In the genomic region with DNA sequence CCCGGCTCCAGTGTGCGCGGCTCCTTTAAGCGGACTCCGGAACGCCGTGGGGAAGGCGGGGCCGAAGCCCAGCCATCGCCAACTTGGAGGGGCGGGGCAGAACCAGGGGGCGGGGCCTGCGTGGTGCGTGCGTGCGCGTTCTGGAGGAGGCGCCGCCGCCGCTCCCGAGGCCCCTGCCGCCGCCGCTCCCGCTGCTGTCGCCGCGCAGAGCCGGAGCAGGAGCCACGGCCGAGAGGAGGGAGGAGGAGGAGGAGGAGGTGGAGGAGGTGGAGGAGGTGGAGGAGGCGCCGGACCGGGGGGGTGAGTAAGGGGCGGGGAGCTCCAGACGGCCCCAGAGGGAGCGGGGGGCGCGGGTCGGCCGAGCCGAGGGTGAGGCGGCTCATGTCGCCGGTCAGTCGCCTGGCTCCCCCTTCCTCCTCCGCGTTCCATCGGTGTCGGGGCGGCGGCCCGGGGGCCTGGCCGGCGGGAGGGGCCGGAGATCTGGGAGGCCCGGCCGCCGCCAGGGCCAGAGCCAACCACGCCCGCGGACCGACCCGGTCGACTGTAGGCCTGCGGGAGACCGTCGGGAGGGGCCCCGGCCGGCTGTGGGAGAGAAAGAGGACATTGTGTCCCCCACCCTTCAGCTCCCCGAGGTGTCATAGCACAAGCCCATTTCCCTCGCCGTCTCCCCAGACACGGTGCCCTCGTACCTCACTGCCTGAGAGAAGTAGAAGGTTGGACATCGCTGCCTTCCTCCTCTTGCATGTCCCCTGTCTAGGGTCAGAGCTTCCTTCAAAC, we compare ENCODE assay signal across 8 cellular contexts. TPM values are rescaled to one million over a fixed set of nuclear protein-coding genes. Genes with fewer than 3 reads are reported as not detected.
DNase-seq lines count a peak whose midpoint lies in the region; ATAC-seq, FAIRE-seq and TF ChIP-seq lines count a peak whose summit lies in the region.

Gene RAP1A (plus strand): TSS at position 155 of the 777 bp plus-strand sequence. CDS start 71,572 bp downstream, outside the sequence.

- no peak for TF ChIP-seq CTCF in A549 (IDR thresholded peaks at IDR 0.05)
- no peak for TF ChIP-seq CTCF in smooth muscle cell (IDR thresholded peaks at IDR 0.05; ENCODE audit: borderline replicate concordance, insufficient read depth, poor library complexity, severe bottlenecking)

- CTCF ChIA-PET in A549 (lab: Yijun Ruan, JAX), result interaction anchor here (4.9 kb wide), 1 partner anchor 111 kb away, joined by 19 read pairs; no protein-coding TSS in a partner anchor

- H3K4me2 ChIP-seq in A549, result peak within 1 kb of the TSS; percentile 85
- H3K4me2 ChIP-seq in smooth muscle cell, result peak within 1 kb of the TSS; percentile 94

- H3K9me3 Mint-ChIP-seq in immature natural killer cell, result no peaks in the 10 kb centered on the region

- H3K27me3 Mint-ChIP-seq in immature natural killer cell (ENCODE audit: low read depth in 3 of 3), result peaks cover 0 to 3% (median 0%) of the 10 kb centered on the region in 3 donors

- peak within 1 kb of the TSS; percentile 92 to 97 (median 96) for H3K4me3 Mint-ChIP-seq in immature natural killer cell

- no peak for FAIRE-seq in A549 (lab: Jason Lieb, UNC)

- peak within 1 kb of the TSS; percentile 93 for H3K9ac ChIP-seq in smooth muscle cell (ENCODE audit: low read depth)

- H3F3A ChIP-seq in smooth muscle cell (ENCODE audit: low read depth), result no peaks in the 10 kb centered on the region

- peak within 1 kb of the TSS; percentile 83 to 99 (median 96) for H3K27ac Mint-ChIP-seq in immature natural killer cell

- H3K79me2 ChIP-seq in smooth muscle cell (ENCODE audit: low read depth), result peaks cover 52% of the 10 kb centered on the region

- WGBS in A549 (ENCODE audit: missing lambda C conversion rate), result no CpG with 5 or more reads among the region's 77 CpGs
- 0% methylated on average over 18 of the region's 77 CpGs for WGBS in smooth muscle cell (ENCODE audit: low lambda C conversion rate)

- no peak for TF ChIP-seq RAD21 in A549 (conservative IDR thresholded peaks at IDR 0.05 in 1 of 2, IDR thresholded peaks at IDR 0.05 in 1 of 2)

- H2AFZ ChIP-seq in smooth muscle cell (ENCODE audit: low read depth), result peak within 1 kb of the TSS; percentile 99

- TF ChIP-seq POLR2A in A549 (IDR thresholded peaks at IDR 0.05; ENCODE audit: low read length), result peak; percentile 54

- H3K4me1 ChIP-seq in A549, result peaks cover 7% of the 10 kb centered on the region; the same call in 2 of the 3 replicates
- H3K4me1 ChIP-seq in smooth muscle cell (ENCODE audit: low read depth), result peaks cover 10% of the 10 kb centered on the region

- no peaks in the 10 kb centered on the region for H3K9me3 ChIP-seq in A549
- no peaks in the 10 kb centered on the region for H3K9me3 ChIP-seq in smooth muscle cell (replicated peaks; ENCODE audit: low read depth)

- no peaks in the 10 kb centered on the region for H3K36me3 ChIP-seq in smooth muscle cell (ENCODE audit: low read depth)

- POLR2A ChIA-PET in A549 (lab: Yijun Ruan, JAX), result interaction anchor here (0.6 kb wide), 1 partner anchor 8 kb away, joined by 3 read pairs; no protein-coding TSS in a partner anchor

- ATAC-seq in A549, result peak; percentile 93 to 95
- peak; percentile 38 for ATAC-seq in GM18873 (IDR thresholded peaks at IDR 0.05; ENCODE audit: low FRiP score, unreplicated experiment)
- peak; percentile 55 for ATAC-seq in HG03159 (IDR thresholded peaks at IDR 0.05; ENCODE audit: unreplicated experiment)

- no peaks in the 10 kb centered on the region for H3K27me3 ChIP-seq in smooth muscle cell (ENCODE audit: low read depth)

- TF ChIP-seq EP300 in A549 (IDR thresholded peaks at IDR 0.05), result no peak

- peak within 1 kb of the TSS; percentile 91 to 99 for H3K27ac ChIP-seq in A549
- peak within 1 kb of the TSS; percentile 83 for H3K27ac ChIP-seq in caudate nucleus (ENCODE audit: low read depth, low read length)
- H3K27ac ChIP-seq in smooth muscle cell (ENCODE audit: low read depth), result peak within 1 kb of the TSS; percentile 81

- H3K4me3 ChIP-seq in A549, result peak within 1 kb of the TSS; percentile 82
- peak within 1 kb of the TSS; percentile 95 for H3K4me3 ChIP-seq in smooth muscle cell

- H4K20me1 ChIP-seq in smooth muscle cell (ENCODE audit: low read depth), result peaks cover 45% of the 10 kb centered on the region

- peaks cover 77 to 85% of the 10 kb centered on the region in 2 donors for H3K4me1 Mint-ChIP-seq in immature natural killer cell

- peak; percentile 80 to 87 for DNase-seq in A549 (ENCODE audit: low read depth in 1 of 2, low spot score in 1 of 2)
- peak; percentile 94 for DNase-seq in NCI-H345 (lab: John Stamatoyannopoulos, UW)
- DNase-seq in activated CD4-positive, CD25-positive, alpha-beta regulatory T cell treated with anti-CD3 and anti-CD28 coated beads, Interleukin-2, amount 50 U/mL, for 16 hours (ENCODE audit: low read depth, low spot score), result peak; percentile 85
- peak in 59 of 61 donors; percentile 67 to 95 (median 89) for DNase-seq in caudate nucleus (lab: John Stamatoyannopoulos, UW)
- peak; percentile 85 to 89 (median 88) for DNase-seq in immature natural killer cell
- peak; percentile 85 for DNase-seq in smooth muscle cell (lab: John Stamatoyannopoulos, UW; ENCODE audit: unreplicated experiment)

- H3K36me3 Mint-ChIP-seq in immature natural killer cell, result no peaks in the 10 kb centered on the region

TF ChIP-seq in A549, 52 proteins besides CTCF, POLR2A, EP300 and RAD21:
- peak in 1 of 2 experiments; percentile 40; a peak in 1 of 5 replicates for TF ChIP-seq JUN (IDR thresholded peaks at IDR 0.05)
- peak; percentile 49; the same call in 1 of the 2 replicates for TF ChIP-seq PHF8 (IDR thresholded peaks at IDR 0.05; ENCODE audit: borderline replicate concordance, low read depth)
- no peak for TF ChIP-seq MAZ (IDR thresholded peaks at IDR 0.05; ENCODE audit: borderline replicate concordance, low read depth, low read length)

RNA-seq across cellular contexts. Expression of gene RAP1A, which starts in this region (rescaled TPM):
- 32.8 and 39.8 TPM in 2 replicates for polyA plus RNA-seq in A549 (2011; rRNA removed)
- polyA plus RNA-seq in A549 (2012; cell fraction: cytosol; rRNA removed), result 10.3 and 11.4 TPM in 2 replicates
- 1.1 and 2.2 TPM in 2 replicates for polyA plus RNA-seq in A549 (2012; cell fraction: nucleus; rRNA removed)
- polyA plus RNA-seq in A549 (2017; fragmentation: RNase III; extraction: RNeasy Plus Mini Kit Qiagen cat#74134 plus additional on column Dnase treatment), result 33.4 to 37.3 TPM (median 37.1 TPM) in 3 replicates
- 6.3 and 6.7 TPM in 2 replicates for polyA minus RNA-seq in A549 (2011; rRNA and poly(A)+ RNA removed)
- 10 to 100 TPM; 45.6 to 67.3 (median 61.1) TPM for polyA plus RNA-seq in immature natural killer cell
- total RNA-seq in smooth muscle cell, result 49.4 and 64.9 TPM in 2 replicates
- 36.8 and 39.8 TPM in 2 replicates for polyA plus RNA-seq in smooth muscle cell

Comparison
In these comparisons a context has a peak if more than half of its experiments do, and no peak if none do; other contexts are left out.
1. Peak in every context shown above with its lines: DNase-seq, ATAC-seq, H3K4me3 ChIP-seq and H3K27ac ChIP-seq.
2. ATAC-seq: peak in every context shown above with its lines; median percentile 94 in A549; 55 in HG03159; 38 in GM18873.